ENCODE assay signal across 18 cellular contexts in genomic region chr20:50401587-50402343, GRCh38.
"Had no signal": no experiment of that assay in that cellular context is flagged by ENCODE, and none has a peak within 500 bp of the region (broad histone marks: within the 10 kb centered on the region; RNA-seq: fewer than 3 reads in every experiment).

No MANE protein-coding gene starts in this region.

- ATAC-seq: activated CD8-positive, alpha-beta memory T cell treated with anti-CD3 and anti-CD28 coated beads, Interleukin-2, amount 10 ng/mL, durations not matched to agents 7 days and 5 days; foreskin keratinocyte; mucosa of descending colon; naive thymus-derived CD4-positive, alpha-beta T cell had no signal

- H3K4me3 ChIP-seq: mucosa of descending colon had no signal

- H3K36me3 ChIP-seq: neutrophil had no signal

- H3K4me1 ChIP-seq: foreskin keratinocyte had no signal

- H3K36me3 Mint-ChIP-seq: activated CD4-positive, alpha-beta memory T cell treated with anti-CD3 and anti-CD28 coated beads for 36 hours; activated CD8-positive, alpha-beta memory T cell treated with anti-CD3 and anti-CD28 coated beads, Interleukin-2, amount 10 ng/mL, durations not matched to agents 7 days and 5 days; activated naive CD4-positive, alpha-beta T cell treated with anti-CD3 and anti-CD28 coated beads, Interleukin-2, amount 10 ng/mL, durations not matched to agents 7 days and 5 days; brain; naive thymus-derived CD4-positive, alpha-beta T cell had no signal

- H3K9me3 Mint-ChIP-seq: activated CD4-positive, alpha-beta memory T cell treated with anti-CD3 and anti-CD28 coated beads for 36 hours; activated naive CD4-positive, alpha-beta T cell treated with anti-CD3 and anti-CD28 coated beads, Interleukin-2, amount 10 ng/mL, durations not matched to agents 7 days and 5 days; activated T-helper 2 cell treated with anti-CD3 and anti-CD28 coated beads, Interferon-gamma antibody, Interleukin-2, Interleukin-4, amounts not matched to agents 10 μg/mL and 5 μg/mL and 100 μg/mL, durations not matched to agents 14 hours and 24 hours and 36 hours; central memory CD8-positive, alpha-beta T cell had no signal

- H3K27me3 ChIP-seq: foreskin keratinocyte, neutrophil had no signal

- H3K27ac ChIP-seq: foreskin keratinocyte, neutrophil had no signal

- DNase-seq: activated CD4-positive, alpha-beta memory T cell treated with anti-CD3 and anti-CD28 coated beads for 36 hours; activated CD4-positive, alpha-beta T cell treated with anti-CD3 and anti-CD28 coated beads for 1 hour; activated CD8-positive, alpha-beta memory T cell treated with anti-CD3 and anti-CD28 coated beads, Interleukin-2, amount 10 ng/mL, durations not matched to agents 7 days and 5 days; activated naive CD4-positive, alpha-beta T cell treated with anti-CD3 and anti-CD28 coated beads, Interleukin-2, amount 10 ng/mL, durations not matched to agents 7 days and 5 days; activated T-cell treated with anti-CD3 and anti-CD28 coated beads, Interleukin-2, amount 50 U/mL, for 1 hour; effector memory CD4-positive, alpha-beta T cell; foreskin keratinocyte; head of caudate nucleus; immature natural killer cell; mucosa of descending colon; naive thymus-derived CD4-positive, alpha-beta T cell; SHP77; SK-N-SH; trophoblast cell had no signal

- H3K4me1 Mint-ChIP-seq: activated CD8-positive, alpha-beta memory T cell treated with anti-CD3 and anti-CD28 coated beads, Interleukin-2, amount 10 ng/mL, durations not matched to agents 7 days and 5 days; activated naive CD4-positive, alpha-beta T cell treated with anti-CD3 and anti-CD28 coated beads, Interleukin-2, amount 10 ng/mL, durations not matched to agents 7 days and 5 days; central memory CD8-positive, alpha-beta T cell had no signal

- H3K27me3 Mint-ChIP-seq: central memory CD8-positive, alpha-beta T cell had no signal

- H3K27ac Mint-ChIP-seq: activated CD4-positive, alpha-beta memory T cell treated with anti-CD3 and anti-CD28 coated beads for 36 hours; activated CD8-positive, alpha-beta memory T cell treated with anti-CD3 and anti-CD28 coated beads, Interleukin-2, amount 10 ng/mL, durations not matched to agents 7 days and 5 days; activated naive CD4-positive, alpha-beta T cell treated with anti-CD3 and anti-CD28 coated beads, Interleukin-2, amount 10 ng/mL, durations not matched to agents 7 days and 5 days; activated T-helper 2 cell treated with anti-CD3 and anti-CD28 coated beads, Interferon-gamma antibody, Interleukin-2, Interleukin-4, amounts not matched to agents 10 μg/mL and 5 μg/mL and 100 μg/mL, durations not matched to agents 14 hours and 24 hours and 36 hours; naive thymus-derived CD4-positive, alpha-beta T cell had no signal

- H3K4me2 ChIP-seq: SK-N-SH had no signal

- H3K4me3 Mint-ChIP-seq: activated CD4-positive, alpha-beta memory T cell treated with anti-CD3 and anti-CD28 coated beads for 36 hours; activated CD8-positive, alpha-beta memory T cell treated with anti-CD3 and anti-CD28 coated beads, Interleukin-2, amount 10 ng/mL, durations not matched to agents 7 days and 5 days; activated naive CD4-positive, alpha-beta T cell treated with anti-CD3 and anti-CD28 coated beads, Interleukin-2, amount 10 ng/mL, durations not matched to agents 7 days and 5 days; brain; central memory CD8-positive, alpha-beta T cell; immature natural killer cell; naive thymus-derived CD4-positive, alpha-beta T cell had no signal

- H3K9me3 ChIP-seq: mucosa of descending colon, neutrophil, SK-N-SH had no signal

- H3K9ac ChIP-seq: SK-N-SH had no signal
